8 cellular contexts compared by ENCODE assay signal in genomic region chrX:44999237-44999636, GRCh38.
A peak's percentile ranks its signal among the peaks of the same experiment; 100 is the strongest.
DNase-seq lines count a peak whose midpoint lies in the region; ATAC-seq, FAIRE-seq and TF ChIP-seq lines count a peak whose summit lies in the region.
"Not testable (repeated sequence)": the region's sequence is repeated elsewhere in the genome, so short reads cannot be mapped to it uniquely, and the experiment has no call there.

No MANE protein-coding gene starts in this region.

- H3K36me3 ChIP-seq in CD4-positive, alpha-beta memory T cell (ENCODE audit: insufficient read depth, low read length); astrocyte (ENCODE audit: insufficient read depth, low read length): not testable (repeated sequence)

- peak overlapping the region in 4 of 8 donors; percentile 4 to 64 (median 17) for H3K4me3 Mint-ChIP-seq in CD4-positive, alpha-beta memory T cell
- H3K4me3 Mint-ChIP-seq in activated T-helper 2 cell treated with anti-CD3 and anti-CD28 coated beads, Interferon-gamma antibody, Interleukin-2, Interleukin-4, amounts not matched to agents 10 μg/mL and 5 μg/mL and 100 μg/mL, durations not matched to agents 14 hours and 24 hours and 36 hours (ENCODE audit: low read depth); astrocyte (ENCODE audit: unreplicated experiment); stimulated activated naive CD8-positive, alpha-beta T cell treated with anti-CD3 and anti-CD28 coated beads, Interleukin-15, amount 100 ng/mL, for 72 hours: not testable (repeated sequence)
- H3K4me3 Mint-ChIP-seq in natural killer cell = peak overlapping the region; percentile 9

- not testable (repeated sequence) for FAIRE-seq in astrocyte (lab: Jason Lieb, UNC)

- intact Hi-C loops in CD4-positive, alpha-beta memory T cell (cut with micrococcal nuclease); activated T-helper 2 cell treated with anti-CD3 and anti-CD28 coated beads, Interferon-gamma antibody, Interleukin-2, Interleukin-4, amounts not matched to agents 10 μg/mL and 5 μg/mL and 100 μg/mL, durations not matched to agents 14 hours and 24 hours and 36 hours (cut with micrococcal nuclease); natural killer cell (cut with micrococcal nuclease): not testable (repeated sequence)

- POLR2A ChIA-PET in CD4-positive, alpha-beta memory T cell (lab: Charles Lee; ENCODE audit: partially characterized antibody) = not testable (repeated sequence)

- CTCF ChIA-PET in CD4-positive, alpha-beta memory T cell (lab: Charles Lee; ENCODE audit: partially characterized antibody) = not testable (repeated sequence)

- H3K4me1 ChIP-seq in CD4-positive, alpha-beta memory T cell (ENCODE audit: insufficient read depth, low read length) = peaks cover 23% of the 10 kb centered on the region
- H3K4me1 ChIP-seq in astrocyte (ENCODE audit: insufficient read depth, low read length); foreskin keratinocyte: not testable (repeated sequence)

- H3K27ac ChIP-seq in CD4-positive, alpha-beta memory T cell (ENCODE audit: low read depth, low read length); astrocyte (ENCODE audit: low read depth, low read length): not testable (repeated sequence)
- peak overlapping the region; percentile 54 for H3K27ac ChIP-seq in foreskin keratinocyte

- TF ChIP-seq CTCF in astrocyte (IDR thresholded peaks at IDR 0.05; ENCODE audit: insufficient read depth, low read depth, low read length); foreskin keratinocyte (conservative IDR thresholded peaks at IDR 0.05); natural killer cell (IDR thresholded peaks at IDR 0.05): not testable (repeated sequence)

- H3K79me2 ChIP-seq in astrocyte (ENCODE audit: insufficient read depth, low read length) = peaks cover 33% of the 10 kb centered on the region

- peak; percentile 44 to 56 for ATAC-seq in activated CD4-positive, CD25-positive, alpha-beta regulatory T cell treated with anti-CD3 and anti-CD28 coated beads, Interleukin-2, amount 50 U/mL, for 24 hours
- ATAC-seq in foreskin keratinocyte (peak; percentile 54), natural killer cell (peak in 1 of 3 donors; percentile 31)
- peak; percentile 64 for ATAC-seq in stimulated activated naive CD8-positive, alpha-beta T cell treated with anti-CD3 and anti-CD28 coated beads, Interleukin-15, amount 100 ng/mL, for 72 hours

- H2AFZ ChIP-seq in astrocyte (ENCODE audit: low read depth, low read length) = not testable (repeated sequence)

- not testable (repeated sequence) for H3K9me3 Mint-ChIP-seq in CD4-positive, alpha-beta memory T cell; activated T-helper 2 cell treated with anti-CD3 and anti-CD28 coated beads, Interferon-gamma antibody, Interleukin-2, Interleukin-4, amounts not matched to agents 10 μg/mL and 5 μg/mL and 100 μg/mL, durations not matched to agents 14 hours and 24 hours and 36 hours; astrocyte (ENCODE audit: unreplicated experiment); natural killer cell; stimulated activated naive CD8-positive, alpha-beta T cell treated with anti-CD3 and anti-CD28 coated beads, Interleukin-15, amount 100 ng/mL, for 72 hours

- not testable (repeated sequence) for H3K4me2 ChIP-seq in astrocyte (ENCODE audit: low read length)

- not testable (repeated sequence) for H3K9me3 ChIP-seq in CD4-positive, alpha-beta memory T cell (ENCODE audit: control insufficient read depth in 1 of 2, low read length in 2 of 2); astrocyte (ENCODE audit: insufficient read depth, low read depth, low read length)

- not testable (repeated sequence) for H3K27me3 ChIP-seq in CD4-positive, alpha-beta memory T cell (ENCODE audit: insufficient read depth, low read length); astrocyte (ENCODE audit: insufficient read depth, low read length); foreskin keratinocyte

- peaks cover 5 to 15% of the 10 kb centered on the region in 2 donors for H3K36me3 Mint-ChIP-seq in CD4-positive, alpha-beta memory T cell
- H3K36me3 Mint-ChIP-seq in activated T-helper 2 cell treated with anti-CD3 and anti-CD28 coated beads, Interferon-gamma antibody, Interleukin-2, Interleukin-4, amounts not matched to agents 10 μg/mL and 5 μg/mL and 100 μg/mL, durations not matched to agents 14 hours and 24 hours and 36 hours (ENCODE audit: low read depth) = peaks cover 22% of the 10 kb centered on the region
- H3K36me3 Mint-ChIP-seq in astrocyte (ENCODE audit: low read depth, unreplicated experiment); natural killer cell: not testable (repeated sequence)

- H3K4me1 Mint-ChIP-seq in CD4-positive, alpha-beta memory T cell = peaks cover 44 to 79% (median 63%) of the 10 kb centered on the region in 4 donors
- H3K4me1 Mint-ChIP-seq in activated T-helper 2 cell treated with anti-CD3 and anti-CD28 coated beads, Interferon-gamma antibody, Interleukin-2, Interleukin-4, amounts not matched to agents 10 μg/mL and 5 μg/mL and 100 μg/mL, durations not matched to agents 14 hours and 24 hours and 36 hours (ENCODE audit: low read depth) = peaks cover 36% of the 10 kb centered on the region
- H3K4me1 Mint-ChIP-seq in astrocyte (ENCODE audit: low read depth, unreplicated experiment) = peaks cover 12% of the 10 kb centered on the region
- peaks cover 55 to 73% of the 10 kb centered on the region in 2 donors for H3K4me1 Mint-ChIP-seq in natural killer cell
- H3K4me1 Mint-ChIP-seq in stimulated activated naive CD8-positive, alpha-beta T cell treated with anti-CD3 and anti-CD28 coated beads, Interleukin-15, amount 100 ng/mL, for 72 hours = peaks cover 62% of the 10 kb centered on the region

- not testable (repeated sequence) for H3K4me3 ChIP-seq in CD4-positive, alpha-beta memory T cell (ENCODE audit: low read length in 2 of 2); astrocyte (ENCODE audit: insufficient read depth, low read depth, low read length)

- peak overlapping the region in 4 of 7 donors; percentile 38 to 76 (median 48) for H3K27ac Mint-ChIP-seq in CD4-positive, alpha-beta memory T cell
- peak overlapping the region; percentile 19 for H3K27ac Mint-ChIP-seq in activated T-helper 2 cell treated with anti-CD3 and anti-CD28 coated beads, Interferon-gamma antibody, Interleukin-2, Interleukin-4, amounts not matched to agents 10 μg/mL and 5 μg/mL and 100 μg/mL, durations not matched to agents 14 hours and 24 hours and 36 hours
- H3K27ac Mint-ChIP-seq in astrocyte (ENCODE audit: unreplicated experiment) (peak overlapping the region; percentile 47), natural killer cell (peak overlapping the region; percentile 44 to 63)
- H3K27ac Mint-ChIP-seq in stimulated activated naive CD8-positive, alpha-beta T cell treated with anti-CD3 and anti-CD28 coated beads, Interleukin-15, amount 100 ng/mL, for 72 hours = not testable (repeated sequence)

- not testable (repeated sequence) for H3K9ac ChIP-seq in astrocyte (ENCODE audit: low read length)

- peaks cover 11% of the 10 kb centered on the region for H4K20me1 ChIP-seq in astrocyte (ENCODE audit: insufficient read depth, low read length)

- peak in 1 of 5 donors; percentile 21 for DNase-seq in CD4-positive, alpha-beta memory T cell
- DNase-seq in HT1080 (ENCODE audit: low read depth) (peak; percentile 17), foreskin keratinocyte (peak in 1 of 2 donors; percentile 41)
- DNase-seq in activated T-helper 2 cell treated with anti-CD3 and anti-CD28 coated beads, Interferon-gamma antibody, Interleukin-2, Interleukin-4, amounts not matched to agents 10 μg/mL and 5 μg/mL and 100 μg/mL, durations not matched to agents 14 hours and 24 hours and 36 hours (ENCODE audit: low spot score); astrocyte (ENCODE audit: low read depth); natural killer cell; stimulated activated naive CD8-positive, alpha-beta T cell treated with anti-CD3 and anti-CD28 coated beads, Interleukin-15, amount 100 ng/mL, for 72 hours: not testable (repeated sequence)

- not testable (repeated sequence) for H3K27me3 Mint-ChIP-seq in CD4-positive, alpha-beta memory T cell; activated T-helper 2 cell treated with anti-CD3 and anti-CD28 coated beads, Interferon-gamma antibody, Interleukin-2, Interleukin-4, amounts not matched to agents 10 μg/mL and 5 μg/mL and 100 μg/mL, durations not matched to agents 14 hours and 24 hours and 36 hours (ENCODE audit: low read depth); astrocyte (ENCODE audit: low read depth, unreplicated experiment); natural killer cell (ENCODE audit: low read depth in 2 of 2); stimulated activated naive CD8-positive, alpha-beta T cell treated with anti-CD3 and anti-CD28 coated beads, Interleukin-15, amount 100 ng/mL, for 72 hours
